17 cellular contexts compared by ENCODE assay signal in genomic region chr6:54070025-54070424, GRCh38. TPM values are rescaled to one million over a fixed set of nuclear protein-coding genes. Genes with fewer than 3 reads are reported as not detected.
DNase-seq lines count a peak whose midpoint lies in the region; ATAC-seq and TF ChIP-seq lines count a peak whose summit lies in the region.
"Had no signal": no experiment of that assay in that cellular context is flagged by ENCODE, and none has a peak within 500 bp of the region (broad histone marks: within the 10 kb centered on the region; RNA-seq: fewer than 3 reads in every experiment).

No MANE protein-coding gene starts in this region.

- TF ChIP-seq CTCF in KMS-11 (conservative IDR thresholded peaks at IDR 0.05; ENCODE audit: low read depth, low read length) (no peak), brain (conservative IDR thresholded peaks at IDR 0.05) (no peak), right lobe of liver (IDR thresholded peaks at IDR 0.05) (no peak), thoracic aorta (IDR thresholded peaks at IDR 0.05) (no peak)

- no peak for DNase-seq in right lobe of liver
- DNase-seq in thoracic aorta (ENCODE audit: low spot score), result no peak
- DNase-seq in activated CD4-positive, alpha-beta T cell treated with anti-CD3 and anti-CD28 coated beads, Interleukin-2, amount 10 ng/mL, durations not matched to agents 24 days and 14 days, result no peak
- DNase-seq: activated CD8-positive, alpha-beta memory T cell treated with anti-CD3 and anti-CD28 coated beads, Interleukin-2, amount 10 ng/mL, durations not matched to agents 7 days and 5 days; activated gamma-delta T cell; C1 segment of cervical spinal cord; cortex of kidney; DMS53; hippocampal formation; NCI-H1930 had no signal

- H3K27me3 ChIP-seq in KMS-11 (ENCODE audit: insufficient read depth, low read depth) (no peaks in the 10 kb centered on the region), right lobe of liver (no peaks in the 10 kb centered on the region), thoracic aorta (replicated peaks; ENCODE audit: insufficient read depth) (no peaks in the 10 kb centered on the region)

- peak overlapping the region; percentile 97 for H3K4me2 ChIP-seq in KMS-11

- H3K4me1 Mint-ChIP-seq in brain, result peaks cover 36% of the 10 kb centered on the region
- H3K4me1 Mint-ChIP-seq in activated CD4-positive, alpha-beta T cell treated with anti-CD3 and anti-CD28 coated beads, Interleukin-2, amount 10 ng/mL, durations not matched to agents 24 days and 14 days, result no peaks in the 10 kb centered on the region
- H3K4me1 Mint-ChIP-seq: activated CD8-positive, alpha-beta memory T cell treated with anti-CD3 and anti-CD28 coated beads, Interleukin-2, amount 10 ng/mL, durations not matched to agents 7 days and 5 days had no signal

- no peaks in the 10 kb centered on the region for H3K36me3 Mint-ChIP-seq in brain
- H3K36me3 Mint-ChIP-seq in activated CD4-positive, alpha-beta T cell treated with anti-CD3 and anti-CD28 coated beads, Interleukin-2, amount 10 ng/mL, durations not matched to agents 24 days and 14 days (ENCODE audit: low read depth), result no peaks in the 10 kb centered on the region
- H3K36me3 Mint-ChIP-seq: activated CD8-positive, alpha-beta memory T cell treated with anti-CD3 and anti-CD28 coated beads, Interleukin-2, amount 10 ng/mL, durations not matched to agents 7 days and 5 days; natural killer cell treated with Interleukin-12 subunit alpha and Interleukin-12 subunit beta and Interleukin-15 and Interleukin-18, amount 100 ng/mL, for 72 hours had no signal

- peak overlapping the region; percentile 31; the same call in 1 of the 2 replicates for H3K9ac ChIP-seq in KMS-11

- H3K36me3 ChIP-seq in KMS-11 (ENCODE audit: insufficient read depth) (no peaks in the 10 kb centered on the region), right lobe of liver (no peaks in the 10 kb centered on the region), thoracic aorta (no peaks in the 10 kb centered on the region)

- WGBS in right lobe of liver (ENCODE audit: insufficient coverage, low coverage, low lambda C conversion rate, missing lambda C conversion rate), result 33% methylated on average over 3 of the region's 3 CpGs

- H3K9me3 ChIP-seq in right lobe of liver (no peaks in the 10 kb centered on the region), thoracic aorta (no peaks in the 10 kb centered on the region)

- H3K79me2 ChIP-seq in KMS-11 (ENCODE audit: insufficient read depth, low read depth), result no peaks in the 10 kb centered on the region

- TF ChIP-seq POLR2A in right lobe of liver (IDR thresholded peaks at IDR 0.05), result no peak

- H3K27me3 Mint-ChIP-seq in brain, result peaks cover 3% of the 10 kb centered on the region
- no peaks in the 10 kb centered on the region for H3K27me3 Mint-ChIP-seq in activated CD4-positive, alpha-beta T cell treated with anti-CD3 and anti-CD28 coated beads, Interleukin-2, amount 10 ng/mL, durations not matched to agents 24 days and 14 days
- H3K27me3 Mint-ChIP-seq: activated CD8-positive, alpha-beta memory T cell treated with anti-CD3 and anti-CD28 coated beads, Interleukin-2, amount 10 ng/mL, durations not matched to agents 7 days and 5 days; natural killer cell treated with Interleukin-12 subunit alpha and Interleukin-12 subunit beta and Interleukin-15 and Interleukin-18, amount 100 ng/mL, for 72 hours had no signal

- no peaks in the 10 kb centered on the region for H3K9me3 Mint-ChIP-seq in brain
- H3K9me3 Mint-ChIP-seq in activated CD4-positive, alpha-beta T cell treated with anti-CD3 and anti-CD28 coated beads, Interleukin-2, amount 10 ng/mL, durations not matched to agents 24 days and 14 days, result no peaks in the 10 kb centered on the region
- H3K9me3 Mint-ChIP-seq: natural killer cell treated with Interleukin-12 subunit alpha and Interleukin-12 subunit beta and Interleukin-15 and Interleukin-18, amount 100 ng/mL, for 72 hours had no signal

- peak overlapping the region in 3 of 5 experiments; percentile 35 to 48 (median 41) for H3K4me3 Mint-ChIP-seq in brain
- H3K4me3 Mint-ChIP-seq in activated CD4-positive, alpha-beta T cell treated with anti-CD3 and anti-CD28 coated beads, Interleukin-2, amount 10 ng/mL, durations not matched to agents 24 days and 14 days, result no peak overlapping the region
- H3K4me3 Mint-ChIP-seq: activated CD8-positive, alpha-beta memory T cell treated with anti-CD3 and anti-CD28 coated beads, Interleukin-2, amount 10 ng/mL, durations not matched to agents 7 days and 5 days; natural killer cell treated with Interleukin-12 subunit alpha and Interleukin-12 subunit beta and Interleukin-15 and Interleukin-18, amount 100 ng/mL, for 72 hours had no signal

- H3K27ac ChIP-seq in KMS-11 (peak overlapping the region; percentile 47; the same call in 1 of the 2 replicates), right lobe of liver (peak overlapping the region; percentile 46 to 62 (median 60)), thoracic aorta (no peak overlapping the region)

- H3K4me3 ChIP-seq in KMS-11 (IDR thresholded peaks at IDR 0.05; ENCODE audit: insufficient read depth, low read depth, low read length) (no peak overlapping the region), right lobe of liver (peak overlapping the region; percentile 12 to 44 (median 37)), thoracic aorta (peak overlapping the region; percentile 65)

- intact Hi-C loops in right lobe of liver (cut with DNase I), result no loop called here
- intact Hi-C loops in activated CD4-positive, alpha-beta T cell treated with anti-CD3 and anti-CD28 coated beads, Interleukin-2, amount 10 ng/mL, durations not matched to agents 24 days and 14 days (cut with micrococcal nuclease), result no loop called here

- H3K27ac Mint-ChIP-seq in brain, result peak overlapping the region in 3 of 5 experiments; percentile 3 to 72 (median 52)
- no peak overlapping the region for H3K27ac Mint-ChIP-seq in activated CD4-positive, alpha-beta T cell treated with anti-CD3 and anti-CD28 coated beads, Interleukin-2, amount 10 ng/mL, durations not matched to agents 24 days and 14 days
- H3K27ac Mint-ChIP-seq: activated CD8-positive, alpha-beta memory T cell treated with anti-CD3 and anti-CD28 coated beads, Interleukin-2, amount 10 ng/mL, durations not matched to agents 7 days and 5 days; natural killer cell treated with Interleukin-12 subunit alpha and Interleukin-12 subunit beta and Interleukin-15 and Interleukin-18, amount 100 ng/mL, for 72 hours had no signal

- ATAC-seq in right lobe of liver (peak; percentile 28 to 62 (median 38)), thoracic aorta (ENCODE audit: insufficient number of reproducible peaks, low FRiP score, low read depth) (no peak), GM21390 (IDR thresholded peaks at IDR 0.05; ENCODE audit: unreplicated experiment) (no peak), GM19023 (IDR thresholded peaks at IDR 0.05; ENCODE audit: unreplicated experiment) (no peak)
- ATAC-seq: activated CD8-positive, alpha-beta memory T cell treated with anti-CD3 and anti-CD28 coated beads, Interleukin-2, amount 10 ng/mL, durations not matched to agents 7 days and 5 days; natural killer cell treated with Interleukin-12 subunit alpha and Interleukin-12 subunit beta and Interleukin-15 and Interleukin-18, amount 100 ng/mL, for 72 hours had no signal

- H3K4me1 ChIP-seq in KMS-11 (ENCODE audit: low read depth, poor library complexity, severe bottlenecking) (peaks cover 3% of the 10 kb centered on the region), right lobe of liver (no peaks in the 10 kb centered on the region), thoracic aorta (ENCODE audit: control insufficient read depth in 1 of 2, low read depth in 2 of 2) (no peaks in the 10 kb centered on the region)

- peak overlapping the region; percentile 94 for H2AFZ ChIP-seq in KMS-11 (ENCODE audit: low read depth)

- no peaks in the 10 kb centered on the region for H4K20me1 ChIP-seq in KMS-11 (ENCODE audit: insufficient read depth)

RNA-seq across cellular contexts. Expression of gene MLIP, which starts 41.2 kb away (rescaled TPM):
- polyA plus RNA-seq in brain (ENCODE audit: insufficient read depth, low read depth, low replicate concordance), result 1.6 TPM
- 10 to 100 TPM; 20.2 to 64.6 (median 24.4) TPM for total RNA-seq in right lobe of liver
- 1 to 10 TPM in 1 of 2 donors, not detected in 1; 1.8 TPM for total RNA-seq in thoracic aorta
- not detected in 2 replicates for total RNA-seq in activated CD4-positive, alpha-beta T cell treated with anti-CD3 and anti-CD28 coated beads, Interleukin-2, amount 10 ng/mL, durations not matched to agents 24 days and 14 days
- total RNA-seq: activated CD8-positive, alpha-beta memory T cell treated with anti-CD3 and anti-CD28 coated beads, Interleukin-2, amount 10 ng/mL, durations not matched to agents 7 days and 5 days; astrocyte; natural killer cell treated with Interleukin-12 subunit alpha and Interleukin-12 subunit beta and Interleukin-15 and Interleukin-18, amount 100 ng/mL, for 72 hours; OCI-LY7 had no signal

Comparison
In these comparisons a context has a peak if more than half of its experiments do, and no peak if none do; other contexts are left out.
1. H3K27ac ChIP-seq: peak in KMS-11 (single experiment) and right lobe of liver (3 of 3); none in thoracic aorta (0 of 2).
2. ATAC-seq: peak in right lobe of liver (4 of 4); none in thoracic aorta (single experiment), GM21390 (single experiment) and GM19023 (single experiment).
3. RNA of gene MLIP, which starts 41.2 kb away (total RNA-seq): 20.2 to 64.6 TPM in right lobe of liver; 1.8 TPM in thoracic aorta and not detected in activated CD4-positive, alpha-beta T cell treated with anti-CD3 and anti-CD28 coated beads, Interleukin-2, amount 10 ng/mL, durations not matched to agents 24 days and 14 days; every median in the first group is over 4 times any median in the second.